In the genomic region with DNA sequence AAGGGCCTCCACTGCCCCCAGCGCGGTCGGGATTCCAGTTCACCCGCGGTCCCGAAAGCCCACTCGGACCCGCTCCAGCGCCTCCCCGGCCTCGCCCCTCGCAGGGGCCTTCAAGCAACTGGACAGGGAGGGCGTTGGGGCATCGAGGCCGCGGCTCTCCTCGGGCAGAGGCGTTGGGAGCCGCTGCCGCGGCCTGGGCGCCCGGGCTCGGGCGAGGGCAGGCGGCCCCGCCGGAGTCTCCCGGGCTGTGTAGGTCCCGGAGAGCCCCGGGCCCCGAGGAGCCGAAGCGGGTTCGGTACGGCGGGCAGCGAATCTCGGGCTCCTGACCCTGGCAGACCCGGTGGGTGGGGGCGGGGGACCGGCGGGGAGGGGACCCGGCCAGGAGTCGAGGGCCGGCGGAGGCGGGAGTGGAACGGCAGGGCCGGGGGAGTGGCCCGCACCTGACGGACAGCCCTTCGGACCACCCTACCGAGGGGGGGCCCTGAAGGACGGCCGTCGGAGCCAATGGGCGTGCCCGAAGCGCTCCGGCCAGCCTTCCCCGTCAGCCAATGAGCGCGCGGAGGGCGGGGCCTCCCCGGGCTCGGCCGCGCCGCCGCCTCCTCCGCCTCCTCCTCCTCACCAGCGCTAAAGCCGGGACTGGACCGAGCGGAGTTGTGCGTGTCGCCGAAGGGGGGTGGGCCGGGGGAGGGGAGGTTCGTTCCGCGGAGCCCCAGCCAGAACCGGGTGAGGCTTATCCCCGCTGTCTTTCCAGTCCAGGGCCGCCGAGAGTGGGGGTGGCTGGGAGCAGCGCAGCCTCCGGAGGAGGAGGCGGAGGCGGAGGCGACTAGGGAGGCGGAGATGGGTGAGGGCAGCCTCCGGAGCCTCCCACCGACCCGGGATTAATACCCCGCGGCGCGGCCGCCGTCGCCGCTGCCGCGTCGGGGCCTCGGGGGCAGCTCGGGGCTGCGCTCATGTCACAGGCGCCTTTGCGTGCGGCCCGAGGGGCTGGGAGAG, we compare ENCODE assay signal across 8 cellular contexts. TPM values are rescaled to one million over a fixed set of nuclear protein-coding genes. Genes with fewer than 3 reads are reported as not detected.
DNase-seq lines count a peak whose midpoint lies in the region; ATAC-seq and TF ChIP-seq lines count a peak whose summit lies in the region.

Gene ZMYM2 (plus strand): TSS at position 609 of the 993 bp plus-strand sequence. CDS start 34,346 bp downstream, outside the sequence.

- H3K27me3 ChIP-seq in BE2C, result no peaks in the 10 kb centered on the region

- DNase-seq in BE2C (peak; percentile 99), NCI-H524 treated with DMSO at 0.1 percent for 48 hours (lab: John Stamatoyannopoulos, UW) (peak; percentile 68), choroid plexus epithelial cell (ENCODE audit: low read depth) (peak; percentile 99), kidney glomerular epithelial cell (lab: John Stamatoyannopoulos, UW) (peak; percentile 94)
- peak; percentile 96 to 97 for DNase-seq in activated CD4-positive, alpha-beta T cell treated with anti-CD3 and anti-CD28 coated beads for 4 hours
- DNase-seq in stimulated activated CD4-positive, alpha-beta T cell treated with anti-CD3 and anti-CD28 coated beads, Interleukin-15, amount 100 ng/mL, for 48 hours (ENCODE audit: low read depth in 2 of 2), result peak; percentile 91 to 97

- H3K36me3 ChIP-seq in BE2C, result peaks cover 21% of the 10 kb centered on the region

- peaks cover 4% of the 10 kb centered on the region; the same call in 1 of the 2 replicates for H3K4me1 ChIP-seq in BE2C

- no peaks in the 10 kb centered on the region for H3K9me3 ChIP-seq in BE2C

- ATAC-seq in GM19324 (IDR thresholded peaks at IDR 0.05; ENCODE audit: low FRiP score, unreplicated experiment) (peak; percentile 83), HG03460 (IDR thresholded peaks at IDR 0.05; ENCODE audit: unreplicated experiment) (peak; percentile 72)

- H3K4me3 ChIP-seq in BE2C (ENCODE audit: low read depth, low read length) (peak within 1 kb of the TSS; percentile 98), choroid plexus epithelial cell (ENCODE audit: low read depth, low read length) (peak within 1 kb of the TSS; percentile 88)

- no peak for TF ChIP-seq CTCF in BE2C (IDR thresholded peaks at IDR 0.05; ENCODE audit: low read depth, low read length)
- no peak for TF ChIP-seq CTCF in choroid plexus epithelial cell (conservative IDR thresholded peaks at IDR 0.05; ENCODE audit: low read depth, low read length)

RNA-seq across cellular contexts. Expression of gene ZMYM2, which starts in this region (rescaled TPM):
- 31.6 TPM for polyA plus RNA-seq in BE2C (2012; ENCODE audit: insufficient read depth, insufficient read length, low read depth)

Comparison
In these comparisons a context has a peak if more than half of its experiments do, and no peak if none do; other contexts are left out.
1. Peak in every context shown above with its lines: DNase-seq, ATAC-seq and H3K4me3 ChIP-seq.